9 cellular contexts compared by ENCODE assay signal in genomic region chr21:45556645-45557601, GRCh38. TPM values are rescaled to one million over a fixed set of nuclear protein-coding genes. Genes with fewer than 3 reads are reported as not detected.
A peak's percentile ranks its signal among the peaks of the same experiment; 100 is the strongest.
DNase-seq lines count a peak whose midpoint lies in the region; ATAC-seq and FAIRE-seq lines count a peak whose summit lies in the region.
"Had no signal": no experiment of that assay in that cellular context is flagged by ENCODE, and none has a peak within 500 bp of the region (broad histone marks: within the 10 kb centered on the region; RNA-seq: fewer than 3 reads in every experiment).

No MANE protein-coding gene starts in this region.

- peaks cover 13% of the 10 kb centered on the region for H3K4me1 Mint-ChIP-seq in activated CD4-positive, alpha-beta T cell treated with anti-CD3 and anti-CD28 coated beads for 36 hours
- H3K4me1 Mint-ChIP-seq in activated CD4-positive, alpha-beta T cell treated with anti-CD3 and anti-CD28 coated beads, Interleukin-2, amount 10 ng/mL, durations not matched to agents 7 days and 5 days: peaks cover 11% of the 10 kb centered on the region

- no peak for ATAC-seq in activated CD4-positive, alpha-beta T cell treated with anti-CD3 and anti-CD28 coated beads for 36 hours
- no peak for ATAC-seq in left ventricle myocardium superior
- peak; percentile 36 for ATAC-seq in sciatic nerve

- CTCF ChIA-PET in activated CD4-positive, alpha-beta T cell treated with anti-CD3 and anti-CD28 coated beads for 36 hours (lab: Charles Lee): interaction anchor here (0.7 to 1.8 kb wide), 17 partner anchors 11 to 392 kb away, joined by 3 to 11 read pairs (median 4); no protein-coding TSS in a partner anchor
- CTCF ChIA-PET in activated CD4-positive, alpha-beta T cell treated with anti-CD3 and anti-CD28 coated beads, Interleukin-2, amount 10 ng/mL, durations not matched to agents 7 days and 5 days (lab: Charles Lee): interaction anchor here (0.6 to 1.4 kb wide), 12 partner anchors 12 to 264 kb away, joined by 3 to 7 read pairs (median 5); no protein-coding TSS in a partner anchor

- no peak overlapping the region for H3K27ac Mint-ChIP-seq in activated CD4-positive, alpha-beta T cell treated with anti-CD3 and anti-CD28 coated beads for 36 hours
- no peak overlapping the region for H3K27ac Mint-ChIP-seq in activated CD4-positive, alpha-beta T cell treated with anti-CD3 and anti-CD28 coated beads, Interleukin-2, amount 10 ng/mL, durations not matched to agents 7 days and 5 days

- H3K36me3 Mint-ChIP-seq in activated CD4-positive, alpha-beta T cell treated with anti-CD3 and anti-CD28 coated beads for 36 hours (ENCODE audit: low read depth): peaks cover 3% of the 10 kb centered on the region
- no peaks in the 10 kb centered on the region for H3K36me3 Mint-ChIP-seq in activated CD4-positive, alpha-beta T cell treated with anti-CD3 and anti-CD28 coated beads, Interleukin-2, amount 10 ng/mL, durations not matched to agents 7 days and 5 days (ENCODE audit: low read depth)

- no peak overlapping the region for H3K4me3 Mint-ChIP-seq in activated CD4-positive, alpha-beta T cell treated with anti-CD3 and anti-CD28 coated beads for 36 hours
- no peak overlapping the region for H3K4me3 Mint-ChIP-seq in activated CD4-positive, alpha-beta T cell treated with anti-CD3 and anti-CD28 coated beads, Interleukin-2, amount 10 ng/mL, durations not matched to agents 7 days and 5 days

- peak; percentile 45 for DNase-seq in activated CD4-positive, alpha-beta T cell treated with anti-CD3 and anti-CD28 coated beads for 36 hours
- no peak for DNase-seq in activated CD4-positive, alpha-beta T cell treated with anti-CD3 and anti-CD28 coated beads, Interleukin-2, amount 10 ng/mL, durations not matched to agents 7 days and 5 days
- DNase-seq in RCC 7860 (ENCODE audit: low spot score) (peak; percentile 22), left ventricle myocardium superior (peak; percentile 35), sciatic nerve (ENCODE audit: low spot score) (peak; percentile 66), activated gamma-delta T cell treated with Interleukin-2 at 50 U/mL for 16 hours (no peak), middle frontal gyrus (ENCODE audit: extremely low spot score, low spot score) (no peak), NCI-H2227 treated with DMSO at 0.1 percent for 48 hours (lab: John Stamatoyannopoulos, UW) (no peak)

- no peaks in the 10 kb centered on the region for H3K27me3 Mint-ChIP-seq in activated CD4-positive, alpha-beta T cell treated with anti-CD3 and anti-CD28 coated beads for 36 hours
- peaks cover 4% of the 10 kb centered on the region for H3K27me3 Mint-ChIP-seq in activated CD4-positive, alpha-beta T cell treated with anti-CD3 and anti-CD28 coated beads, Interleukin-2, amount 10 ng/mL, durations not matched to agents 7 days and 5 days

- POLR2A ChIA-PET in activated CD4-positive, alpha-beta T cell treated with anti-CD3 and anti-CD28 coated beads for 36 hours (lab: Charles Lee): interaction anchor here (1.2 kb wide), 1 partner anchor 36 kb away, joined by 3 read pairs; no protein-coding TSS in a partner anchor
- POLR2A ChIA-PET in activated CD4-positive, alpha-beta T cell treated with anti-CD3 and anti-CD28 coated beads, Interleukin-2, amount 10 ng/mL, durations not matched to agents 7 days and 5 days (lab: Charles Lee): no interaction called here

- intact Hi-C loops in activated CD4-positive, alpha-beta T cell treated with anti-CD3 and anti-CD28 coated beads for 36 hours (cut with DNase I, micrococcal nuclease): loop anchor here (1.0 to 10.0 kb wide), 2 partner anchors 88 to 323 kb away; partner anchors contain the start of gene PCBP3 (in 1 of the 2)
- intact Hi-C loops in left ventricle myocardium superior (cut with micrococcal nuclease) (loop anchor here (10.0 kb wide), 1 partner anchor 268 kb away; no protein-coding TSS in a partner anchor), sciatic nerve (cut with DNase I) (loop anchor here (5.0 kb wide), 2 partner anchors 40 to 260 kb away; no protein-coding TSS in a partner anchor)

- H3K9me3 Mint-ChIP-seq in activated CD4-positive, alpha-beta T cell treated with anti-CD3 and anti-CD28 coated beads for 36 hours (ENCODE audit: low read depth): no peaks in the 10 kb centered on the region
- no peaks in the 10 kb centered on the region for H3K9me3 Mint-ChIP-seq in activated CD4-positive, alpha-beta T cell treated with anti-CD3 and anti-CD28 coated beads, Interleukin-2, amount 10 ng/mL, durations not matched to agents 7 days and 5 days

- FAIRE-seq in RCC 7860 (lab: Jason Lieb, UNC): no peak
- FAIRE-seq: G401.6 had no signal

RNA-seq across cellular contexts. Expression of gene SLC19A1, which starts 14.7 kb away (rescaled TPM):
- total RNA-seq in activated CD4-positive, alpha-beta T cell treated with anti-CD3 and anti-CD28 coated beads for 36 hours: 10 to 100 TPM; 46.1 to 50.0 TPM
- 10 to 100 TPM; 43.8 to 46.8 TPM for total RNA-seq in activated CD4-positive, alpha-beta T cell treated with anti-CD3 and anti-CD28 coated beads, Interleukin-2, amount 10 ng/mL, durations not matched to agents 7 days and 5 days
- total RNA-seq in left ventricle myocardium superior: 7.6 TPM
- 10.2 TPM for total RNA-seq in sciatic nerve

Comparison
In these comparisons a context has a peak if more than half of its experiments do, and no peak if none do; other contexts are left out.
1. DNase-seq: peak in activated CD4-positive, alpha-beta T cell treated with anti-CD3 and anti-CD28 coated beads for 36 hours (single experiment), RCC 7860 (single experiment), left ventricle myocardium superior (single experiment) and sciatic nerve (single experiment); none in activated CD4-positive, alpha-beta T cell treated with anti-CD3 and anti-CD28 coated beads, Interleukin-2, amount 10 ng/mL, durations not matched to agents 7 days and 5 days (single experiment), activated gamma-delta T cell treated with Interleukin-2 at 50 U/mL for 16 hours (single experiment), middle frontal gyrus (single experiment) and NCI-H2227 treated with DMSO at 0.1 percent for 48 hours (single experiment).